In the genomic region with DNA sequence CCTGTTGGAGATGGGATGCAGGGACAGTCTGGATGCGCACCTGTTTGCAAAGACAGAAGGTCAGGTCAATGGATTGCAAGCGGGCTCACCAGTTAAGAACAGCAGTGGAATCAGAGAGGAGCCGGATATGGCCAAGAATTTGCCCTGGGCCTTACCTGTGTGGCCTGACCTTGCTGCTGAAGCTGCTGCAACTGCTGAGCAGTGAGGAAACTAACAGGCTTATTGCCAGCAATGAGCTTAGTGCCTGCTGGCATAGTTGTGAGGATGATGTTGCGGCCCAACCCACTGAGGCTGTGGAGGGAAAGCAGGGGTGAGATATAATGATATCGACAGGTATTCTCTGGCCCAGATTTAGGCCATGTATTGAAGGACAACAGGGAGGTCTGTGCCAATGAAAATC, we compare ENCODE assay signal across 17 cellular contexts. TPM values are rescaled to one million over a fixed set of nuclear protein-coding genes. Genes with fewer than 3 reads are reported as not detected.
A peak's percentile ranks its signal among the peaks of the same experiment; 100 is the strongest.
DNase-seq lines count a peak whose midpoint lies in the region; ATAC-seq and TF ChIP-seq lines count a peak whose summit lies in the region.
"Had no signal": no experiment of that assay in that cellular context is flagged by ENCODE, and none has a peak within 500 bp of the region (broad histone marks: within the 10 kb centered on the region; RNA-seq: fewer than 3 reads in every experiment).

No MANE protein-coding gene starts in this region.

- no peaks in the 10 kb centered on the region for H3K9me2 ChIP-seq in PC-9 (ENCODE audit: insufficient read depth)

- H2AFZ ChIP-seq in PC-9 = no peak overlapping the region

- peaks cover 84% of the 10 kb centered on the region for H3F3A ChIP-seq in PC-9 (ENCODE audit: insufficient read depth, low read depth)

- H3K4me2 ChIP-seq in PC-9 = peak overlapping the region; percentile 37; the same call in 1 of the 2 replicates

- H3K9me3 Mint-ChIP-seq in activated naive CD8-positive, alpha-beta T cell treated with anti-CD3 and anti-CD28 coated beads, Interleukin-2, amount 10 ng/mL, durations not matched to agents 7 days and 5 days = no peaks in the 10 kb centered on the region
- H3K9me3 Mint-ChIP-seq in activated naive CD8-positive, alpha-beta T cell treated with anti-CD3 and anti-CD28 coated beads for 36 hours = no peaks in the 10 kb centered on the region
- H3K9me3 Mint-ChIP-seq: HFFc6 had no signal

- peaks cover 56% of the 10 kb centered on the region for H3K36me3 Mint-ChIP-seq in activated naive CD8-positive, alpha-beta T cell treated with anti-CD3 and anti-CD28 coated beads, Interleukin-2, amount 10 ng/mL, durations not matched to agents 7 days and 5 days
- peaks cover 44% of the 10 kb centered on the region for H3K36me3 Mint-ChIP-seq in activated naive CD8-positive, alpha-beta T cell treated with anti-CD3 and anti-CD28 coated beads for 36 hours

- POLR2A ChIA-PET in activated naive CD8-positive, alpha-beta T cell treated with anti-CD3 and anti-CD28 coated beads, Interleukin-2, amount 10 ng/mL, durations not matched to agents 7 days and 5 days (lab: Charles Lee) = no interaction called here
- POLR2A ChIA-PET in PC-9 (lab: Charles Lee; ENCODE audit: unreplicated experiment) = interaction anchor here (0.6 kb wide), 1 partner anchor 78 kb away, joined by 3 read pairs; no protein-coding TSS in a partner anchor

- no peak for DNase-seq in activated naive CD8-positive, alpha-beta T cell treated with anti-CD3 and anti-CD28 coated beads, Interleukin-2, amount 10 ng/mL, durations not matched to agents 7 days and 5 days
- DNase-seq in activated naive CD8-positive, alpha-beta T cell treated with anti-CD3 and anti-CD28 coated beads for 36 hours = no peak
- peak; percentile 55 to 95 for DNase-seq in PC-9
- DNase-seq in thyroid gland = no peak
- DNase-seq in NCI-H1092 treated with DMSO at 0.1 percent for 48 hours (lab: John Stamatoyannopoulos, UW) = no peak
- DNase-seq: DMS79 treated with DMSO at 0.1 percent for 48 hours, H7, HFFc6, NCI-H1694 treated with DMSO at 0.1 percent for 48 hours, NCI-H774, OCI-M1, RPMI8226, SIG-M5 had no signal

- no peaks in the 10 kb centered on the region for H3K9me3 ChIP-seq in PC-9 (ENCODE audit: insufficient read depth, low read depth)
- no peaks in the 10 kb centered on the region for H3K9me3 ChIP-seq in thyroid gland

- ATAC-seq in activated naive CD8-positive, alpha-beta T cell treated with anti-CD3 and anti-CD28 coated beads, Interleukin-2, amount 10 ng/mL, durations not matched to agents 7 days and 5 days (ENCODE audit: low read depth) = no peak
- peak; percentile 7 for ATAC-seq in esophagus mucosa
- no peak for ATAC-seq in GM19467 (IDR thresholded peaks at IDR 0.05; ENCODE audit: unreplicated experiment)
- ATAC-seq: K562 had no signal

- peaks cover 21% of the 10 kb centered on the region for H3K79me2 ChIP-seq in PC-9 (ENCODE audit: low read depth)

- H3K27ac Mint-ChIP-seq in activated naive CD8-positive, alpha-beta T cell treated with anti-CD3 and anti-CD28 coated beads, Interleukin-2, amount 10 ng/mL, durations not matched to agents 7 days and 5 days = peak overlapping the region; percentile 32
- no peak overlapping the region for H3K27ac Mint-ChIP-seq in activated naive CD8-positive, alpha-beta T cell treated with anti-CD3 and anti-CD28 coated beads for 36 hours
- H3K27ac Mint-ChIP-seq: HFFc6 had no signal

- H3K4me3 Mint-ChIP-seq in activated naive CD8-positive, alpha-beta T cell treated with anti-CD3 and anti-CD28 coated beads, Interleukin-2, amount 10 ng/mL, durations not matched to agents 7 days and 5 days = no peak overlapping the region
- no peak overlapping the region for H3K4me3 Mint-ChIP-seq in activated naive CD8-positive, alpha-beta T cell treated with anti-CD3 and anti-CD28 coated beads for 36 hours
- H3K4me3 Mint-ChIP-seq: HFFc6 had no signal

- peaks cover 14% of the 10 kb centered on the region for H3K4me1 Mint-ChIP-seq in activated naive CD8-positive, alpha-beta T cell treated with anti-CD3 and anti-CD28 coated beads, Interleukin-2, amount 10 ng/mL, durations not matched to agents 7 days and 5 days
- peaks cover 8% of the 10 kb centered on the region for H3K4me1 Mint-ChIP-seq in activated naive CD8-positive, alpha-beta T cell treated with anti-CD3 and anti-CD28 coated beads for 36 hours

- peak overlapping the region; percentile 84 for H3K27ac ChIP-seq in PC-9
- peak overlapping the region in 2 of 3 donors; percentile 79 to 98 for H3K27ac ChIP-seq in thyroid gland

- H3K27me3 Mint-ChIP-seq in activated naive CD8-positive, alpha-beta T cell treated with anti-CD3 and anti-CD28 coated beads, Interleukin-2, amount 10 ng/mL, durations not matched to agents 7 days and 5 days = no peaks in the 10 kb centered on the region
- H3K27me3 Mint-ChIP-seq in activated naive CD8-positive, alpha-beta T cell treated with anti-CD3 and anti-CD28 coated beads for 36 hours = no peaks in the 10 kb centered on the region

- H4K20me1 ChIP-seq in PC-9 (ENCODE audit: insufficient read depth) = no peaks in the 10 kb centered on the region

- peaks cover 86% of the 10 kb centered on the region for H3K4me1 ChIP-seq in PC-9 (replicated peaks; ENCODE audit: insufficient read depth)
- peaks cover 26 to 50% of the 10 kb centered on the region in 2 donors for H3K4me1 ChIP-seq in thyroid gland

- WGBS in thyroid gland, 2 donors = 90 to 98% methylated on average over 5 of the region's 5 CpGs

- H3K4me3 ChIP-seq in PC-9 (no peak overlapping the region), thyroid gland (replicated peaks in 1 of 3) (no peak overlapping the region)
- H3K4me3 ChIP-seq: K562 had no signal

- intact Hi-C loops in PC-9 (cut with micrococcal nuclease; ENCODE audit: unreplicated experiment) (loop anchor here (5.0 kb wide), 2 partner anchors 78 to 98 kb away; no protein-coding TSS in a partner anchor), thyroid gland (cut with DNase I) (no loop called here)

- H3K27me3 ChIP-seq in PC-9 (ENCODE audit: insufficient read depth, low read depth) = no peaks in the 10 kb centered on the region
- no peaks in the 10 kb centered on the region for H3K27me3 ChIP-seq in thyroid gland

- CTCF ChIA-PET in PC-9 (lab: Charles Lee) = no interaction called here

- TF ChIP-seq CTCF in PC-9 (conservative IDR thresholded peaks at IDR 0.05) (no peak), thyroid gland (IDR thresholded peaks at IDR 0.05) (no peak)

- H3K36me3 ChIP-seq in PC-9 (ENCODE audit: low read depth) = peaks cover 60% of the 10 kb centered on the region
- peaks cover 34 to 41% of the 10 kb centered on the region in 2 donors for H3K36me3 ChIP-seq in thyroid gland

- no peak for TF ChIP-seq POLR2A in thyroid gland (IDR thresholded peaks at IDR 0.05)

- no TSS peak for BruUV-seq in PC-9 (replicated peaks; lab: Mats Ljungman, UMichigan)

RNA-seq across cellular contexts. Expression of a gene that starts 30.6 kb away (rescaled TPM):
- 10 to 100 TPM; 40.4 to 49.0 TPM for total RNA-seq in activated naive CD8-positive, alpha-beta T cell treated with anti-CD3 and anti-CD28 coated beads, Interleukin-2, amount 10 ng/mL, durations not matched to agents 7 days and 5 days
- total RNA-seq in activated naive CD8-positive, alpha-beta T cell treated with anti-CD3 and anti-CD28 coated beads for 36 hours = 10 to 100 TPM; 33.1 to 33.2 TPM
- total RNA-seq in PC-9 (2021) (37.8 and 39.2 TPM in 2 replicates), esophagus mucosa (14.3 TPM), thyroid gland (10 to 100 TPM; 48.0 to 91.6 (median 64.3) TPM)

RNA-seq across cellular contexts. Expression of a gene that starts 49.2 kb away (rescaled TPM):
- total RNA-seq in activated naive CD8-positive, alpha-beta T cell treated with anti-CD3 and anti-CD28 coated beads, Interleukin-2, amount 10 ng/mL, durations not matched to agents 7 days and 5 days = 1 to 10 TPM in 1 of 2 experiments, under 1 TPM in 1; 0.91 to 1.5 TPM
- under 1 TPM; 0.58 to 0.64 TPM for total RNA-seq in activated naive CD8-positive, alpha-beta T cell treated with anti-CD3 and anti-CD28 coated beads for 36 hours
- total RNA-seq in PC-9 (2021) (11.4 and 13.3 TPM in 2 replicates), esophagus mucosa (106 TPM), thyroid gland (10 to 100 TPM in 3 of 4 donors, 1 to 10 TPM in 1; 8.1 to 28.1 (median 21.9) TPM)
- total RNA-seq: HFFc6, NCI-H460 had no signal

Comparison
In these comparisons a context has a peak if more than half of its experiments do, and no peak if none do; other contexts are left out.
1. DNase-seq: peak in PC-9 (2 of 2); none in activated naive CD8-positive, alpha-beta T cell treated with anti-CD3 and anti-CD28 coated beads, Interleukin-2, amount 10 ng/mL, durations not matched to agents 7 days and 5 days (single experiment), activated naive CD8-positive, alpha-beta T cell treated with anti-CD3 and anti-CD28 coated beads for 36 hours (single experiment), thyroid gland (0 of 2) and NCI-H1092 treated with DMSO at 0.1 percent for 48 hours (single experiment).